Comparison of ENCODE assay signal across 8 cellular contexts in the genomic region with DNA sequence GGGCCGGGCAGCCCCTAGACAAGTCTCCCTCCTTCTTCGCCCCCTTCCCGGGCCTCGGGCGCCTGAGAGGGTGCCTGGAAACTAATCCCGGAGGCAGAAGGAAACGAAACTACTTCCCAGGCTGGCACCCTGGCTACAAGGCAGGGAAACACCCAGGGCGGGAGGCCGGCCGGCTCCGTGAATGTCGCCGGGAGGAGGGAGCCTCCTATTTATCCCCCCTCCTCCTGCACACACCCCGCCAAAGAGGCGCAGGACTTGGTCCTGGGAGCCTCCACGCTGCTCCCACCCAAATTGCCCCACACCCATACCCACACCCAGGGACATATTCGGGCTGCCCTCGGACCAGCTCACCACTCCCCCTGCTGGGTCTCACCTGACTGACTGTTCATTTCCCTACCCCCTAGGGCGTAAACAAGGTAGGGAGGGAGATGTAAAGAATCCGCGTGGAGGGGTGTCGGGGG. TPM values are rescaled to one million over a fixed set of nuclear protein-coding genes. Genes with fewer than 3 reads are reported as not detected.
DNase-seq lines count a peak whose midpoint lies in the region; ATAC-seq and TF ChIP-seq lines count a peak whose summit lies in the region.

Gene BTC (minus strand): TSS at position 183 of the 461 bp plus-strand sequence. CDS start 198 bp downstream, outside the sequence.

- DNase-seq in WTC11 (ENCODE audit: low spot score) (peak; percentile 53), heart right ventricle (peak; percentile 13 to 18), psoas muscle (peak; percentile 15 to 47), superior temporal gyrus (ENCODE audit: extremely low spot score) (no peak)
- DNase-seq in stimulated activated CD4-positive, alpha-beta T cell treated with anti-CD3 and anti-CD28 coated beads, Interleukin-4, amount 100 ng/mL, for 4 hours = no peak

- H3K9me3 ChIP-seq in DOHH2 (ENCODE audit: control insufficient read depth, insufficient read depth, low read length) = no peaks in the 10 kb centered on the region; the same call in 1 of the 2 replicates
- H3K9me3 ChIP-seq in heart right ventricle = no peaks in the 10 kb centered on the region
- H3K9me3 ChIP-seq in psoas muscle = no peaks in the 10 kb centered on the region

- intact Hi-C loops in heart right ventricle (cut with DNase I) (no loop called here), psoas muscle (cut with DNase I) (no loop called here)

- H3K36me3 ChIP-seq in DOHH2 (ENCODE audit: control insufficient read depth, low read length) = no peaks in the 10 kb centered on the region
- no peaks in the 10 kb centered on the region for H3K36me3 ChIP-seq in heart right ventricle
- no peaks in the 10 kb centered on the region for H3K36me3 ChIP-seq in psoas muscle (ENCODE audit: insufficient read depth in 1 of 2, low read depth in 1 of 2)

- CTCF ChIA-PET in WTC11 (lab: Charles Lee) = interaction anchor here (0.6 to 2.8 kb wide), 21 partner anchors 11 to 764 kb away, joined by 3 to 18 read pairs (median 5); partner anchors contain the start of gene AREG

- H3K4me3 ChIP-seq in DOHH2 (ENCODE audit: low read length) (peak within 1 kb of the TSS; percentile 22; the same call in 1 of the 2 replicates), heart right ventricle (peak within 1 kb of the TSS; percentile 11 to 66 (median 54)), psoas muscle (peak within 1 kb of the TSS; percentile 65)

- no peaks in the 10 kb centered on the region for H3K36me3 Mint-ChIP-seq in IgD-negative memory B cell
- H3K36me3 Mint-ChIP-seq in WTC11 = no peaks in the 10 kb centered on the region

- H3K27ac Mint-ChIP-seq in IgD-negative memory B cell (no peak within 1 kb of the TSS), WTC11 (no peak within 1 kb of the TSS)

- H4K20me1 ChIP-seq in DOHH2 (ENCODE audit: control insufficient read depth, insufficient read depth, low read depth, low read length) = no peaks in the 10 kb centered on the region

- H3K79me2 ChIP-seq in DOHH2 (ENCODE audit: control insufficient read depth, low read length) = no peaks in the 10 kb centered on the region

- H3F3A ChIP-seq in DOHH2 (ENCODE audit: control insufficient read depth, insufficient read depth) = no peaks in the 10 kb centered on the region

- H3K4me1 ChIP-seq in DOHH2 (ENCODE audit: control insufficient read depth, low read length) (peaks cover 5% of the 10 kb centered on the region; the same call in 1 of the 2 replicates), heart right ventricle (peaks cover 0 to 12% (median 0%) of the 10 kb centered on the region in 9 donors), psoas muscle (no peaks in the 10 kb centered on the region)

- H3K4me1 Mint-ChIP-seq in IgD-negative memory B cell = peaks cover 0 to 5% (median 0%) of the 10 kb centered on the region in 3 donors
- H3K4me1 Mint-ChIP-seq in WTC11 = peaks cover 20% of the 10 kb centered on the region

- peak within 1 kb of the TSS in 3 of 4 donors; percentile 67 to 83 (median 73) for H3K4me3 Mint-ChIP-seq in IgD-negative memory B cell
- H3K4me3 Mint-ChIP-seq in WTC11 = peak within 1 kb of the TSS; percentile 79

- H3K9me3 Mint-ChIP-seq in IgD-negative memory B cell = peaks cover 0 to 2% (median 1%) of the 10 kb centered on the region in 3 donors
- H3K9me3 Mint-ChIP-seq in WTC11 = no peaks in the 10 kb centered on the region

- no peaks in the 10 kb centered on the region for H3K9me2 ChIP-seq in DOHH2 (replicated peaks; ENCODE audit: control insufficient read depth, low read length)

- TF ChIP-seq CTCF in DOHH2 (IDR thresholded peaks at IDR 0.05; ENCODE audit: low read depth, low read length, poor library complexity, severe bottlenecking) = no peak
- no peak for TF ChIP-seq CTCF in WTC11 (IDR thresholded peaks at IDR 0.05)
- TF ChIP-seq CTCF in heart right ventricle (IDR thresholded peaks at IDR 0.05) = peak in 4 of 9 donors; percentile 20 to 42 (median 22)
- TF ChIP-seq CTCF in psoas muscle (IDR thresholded peaks at IDR 0.05) = no peak

- H3K4me2 ChIP-seq in DOHH2 (ENCODE audit: low read length) = peak within 1 kb of the TSS; percentile 16; the same call in 1 of the 2 replicates

- H3K27me3 Mint-ChIP-seq in IgD-negative memory B cell = peaks cover 40% of the 10 kb centered on the region
- peaks cover 31% of the 10 kb centered on the region for H3K27me3 Mint-ChIP-seq in WTC11 (ENCODE audit: low read depth)

- POLR2A ChIA-PET in WTC11 (lab: Charles Lee) = interaction anchor here (0.6 to 1.4 kb wide), 2 partner anchors 31 to 139 kb away, joined by 3 to 4 read pairs; partner anchors contain the start of gene PARM1

- ATAC-seq in WTC11 (peak; percentile 46), heart right ventricle (peak; percentile 61 to 92 (median 70)), psoas muscle (peak in 3 of 4 donors; percentile 67 to 76 (median 71)), HG03108 (IDR thresholded peaks at IDR 0.05; ENCODE audit: unreplicated experiment) (no peak)

- no peak within 1 kb of the TSS for H3K27ac ChIP-seq in DOHH2 (ENCODE audit: low read depth, low read length)
- peak within 1 kb of the TSS in 1 of 10 donors; percentile 31 for H3K27ac ChIP-seq in heart right ventricle
- H3K27ac ChIP-seq in psoas muscle = no peak within 1 kb of the TSS

- peaks cover 26% of the 10 kb centered on the region for H3K27me3 ChIP-seq in DOHH2 (ENCODE audit: control insufficient read depth, low read length)
- H3K27me3 ChIP-seq in heart right ventricle = peaks cover 0 to 53% (median 26%) of the 10 kb centered on the region in 7 donors
- H3K27me3 ChIP-seq in psoas muscle (ENCODE audit: insufficient read depth in 3 of 3, low read length in 2 of 3) = peaks cover 0 to 32% (median 1%) of the 10 kb centered on the region in 3 donors

- 1% methylated on average over 18 to 22 of the region's 22 CpGs for WGBS in heart right ventricle, 2 donors
- WGBS in psoas muscle, 3 donors = 1 to 3% (median 1%) methylated on average over 20 to 22 of the region's 22 CpGs

TF ChIP-seq in WTC11, 78 proteins besides CTCF, POLR2A, EP300 and RAD21 (continues in another document):
- TF ChIP-seq AFF4 (CRISPR knock-in tag; IDR thresholded peaks at IDR 0.05; ENCODE audit: borderline replicate concordance) = 0 out of 2 replicates have a peak, but pooled peaks have one; percentile 57
- TF ChIP-seq, protein P1, sequence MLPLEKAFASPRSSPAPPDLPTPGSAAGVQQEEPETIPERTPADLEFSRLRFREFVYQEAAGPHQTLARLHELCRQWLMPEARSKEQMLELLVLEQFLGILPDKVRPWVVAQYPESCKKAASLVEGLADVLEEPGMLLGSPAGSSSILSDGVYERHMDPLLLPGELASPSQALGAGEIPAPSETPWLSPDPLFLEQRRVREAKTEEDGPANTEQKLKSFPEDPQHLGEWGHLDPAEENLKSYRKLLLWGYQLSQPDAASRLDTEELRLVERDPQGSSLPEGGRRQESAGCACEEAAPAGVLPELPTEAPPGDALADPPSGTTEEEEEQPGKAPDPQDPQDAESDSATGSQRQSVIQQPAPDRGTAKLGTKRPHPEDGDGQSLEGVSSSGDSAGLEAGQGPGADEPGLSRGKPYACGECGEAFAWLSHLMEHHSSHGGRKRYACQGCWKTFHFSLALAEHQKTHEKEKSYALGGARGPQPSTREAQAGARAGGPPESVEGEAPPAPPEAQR (CRISPR knock-in tag; IDR thresholded peaks at IDR 0.05) = no peak
- TF ChIP-seq, protein P2, sequence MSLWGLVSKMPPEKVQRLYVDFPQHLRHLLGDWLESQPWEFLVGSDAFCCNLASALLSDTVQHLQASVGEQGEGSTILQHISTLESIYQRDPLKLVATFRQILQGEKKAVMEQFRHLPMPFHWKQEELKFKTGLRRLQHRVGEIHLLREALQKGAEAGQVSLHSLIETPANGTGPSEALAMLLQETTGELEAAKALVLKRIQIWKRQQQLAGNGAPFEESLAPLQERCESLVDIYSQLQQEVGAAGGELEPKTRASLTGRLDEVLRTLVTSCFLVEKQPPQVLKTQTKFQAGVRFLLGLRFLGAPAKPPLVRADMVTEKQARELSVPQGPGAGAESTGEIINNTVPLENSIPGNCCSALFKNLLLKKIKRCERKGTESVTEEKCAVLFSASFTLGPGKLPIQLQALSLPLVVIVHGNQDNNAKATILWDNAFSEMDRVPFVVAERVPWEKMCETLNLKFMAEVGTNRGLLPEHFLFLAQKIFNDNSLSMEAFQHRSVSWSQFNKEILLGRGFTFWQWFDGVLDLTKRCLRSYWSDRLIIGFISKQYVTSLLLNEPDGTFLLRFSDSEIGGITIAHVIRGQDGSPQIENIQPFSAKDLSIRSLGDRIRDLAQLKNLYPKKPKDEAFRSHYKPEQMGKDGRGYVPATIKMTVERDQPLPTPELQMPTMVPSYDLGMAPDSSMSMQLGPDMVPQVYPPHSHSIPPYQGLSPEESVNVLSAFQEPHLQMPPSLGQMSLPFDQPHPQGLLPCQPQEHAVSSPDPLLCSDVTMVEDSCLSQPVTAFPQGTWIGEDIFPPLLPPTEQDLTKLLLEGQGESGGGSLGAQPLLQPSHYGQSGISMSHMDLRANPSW (CRISPR knock-in tag; conservative IDR thresholded peaks at IDR 0.05; ENCODE audit: low read depth) = no peak

RNA-seq across cellular contexts. Expression of gene BTC, which starts in this region (rescaled TPM):
- polyA plus RNA-seq in IgD-negative memory B cell = not detected
- total RNA-seq in WTC11 (2021) = 0.07 TPM in 2 of 3 replicates, not detected in the other
- total RNA-seq in heart right ventricle = under 1 TPM in 9 of 10 donors, not detected in 1; 0.07 to 0.88 (median 0.34) TPM
- under 1 TPM; 0.03 to 0.22 TPM for polyA plus RNA-seq in heart right ventricle
- total RNA-seq in psoas muscle = under 1 TPM in 3 of 4 donors, not detected in 1; 0.12 to 0.22 (median 0.13) TPM
- polyA plus RNA-seq in psoas muscle = under 1 TPM; 0.05 to 0.18 (median 0.15) TPM

Comparison
In these comparisons a context has a peak if more than half of its experiments do, and no peak if none do; other contexts are left out.
1. Peak in DNase-seq and ATAC-seq in WTC11; RNA of the gene not detected or under 1 TPM.
2. Peak in DNase-seq, ATAC-seq and H3K4me3 ChIP-seq in heart right ventricle; RNA of the gene not detected or under 1 TPM.
3. Peak in DNase-seq, ATAC-seq and H3K4me3 ChIP-seq in psoas muscle; RNA of the gene not detected or under 1 TPM.